In genomic region chr11:133894956-133895549, GRCh38 we compare ENCODE assay signal across 11 cellular contexts. TPM values are rescaled to one million over a fixed set of nuclear protein-coding genes. Genes with fewer than 3 reads are reported as not detected.
A peak's percentile ranks its signal among the peaks of the same experiment; 100 is the strongest.
DNase-seq lines count a peak whose midpoint lies in the region; ATAC-seq and TF ChIP-seq lines count a peak whose summit lies in the region.
"Had no signal": no experiment of that assay in that cellular context is flagged by ENCODE, and none has a peak within 500 bp of the region (broad histone marks: within the 10 kb centered on the region; RNA-seq: fewer than 3 reads in every experiment).

No MANE protein-coding gene starts in this region.

- DNase-seq in 8988T (peak; percentile 11), T-helper 1 cell (no peak), MV-4-11 (lab: John Stamatoyannopoulos, UW) (no peak), RWPE1 (ENCODE audit: low spot score) (no peak)
- DNase-seq: SIG-M5 had no signal

- H3K4me1 ChIP-seq in gastroesophageal sphincter: peaks cover 0 to 14% (median 5%) of the 10 kb centered on the region in 3 donors

- 22 to 26% methylated on average over 10 to 11 of the region's 13 CpGs for WGBS in gastroesophageal sphincter (ENCODE audit: low coverage in 1 of 2), 2 donors

- no peak overlapping the region for H3K4me3 ChIP-seq in gastroesophageal sphincter
- H3K4me3 ChIP-seq: thoracic aorta had no signal

- no peak for TF ChIP-seq EP300 in gastroesophageal sphincter (IDR thresholded peaks at IDR 0.05)

- no peaks in the 10 kb centered on the region for H3K9me3 ChIP-seq in gastroesophageal sphincter
- H3K9me3 ChIP-seq: thoracic aorta had no signal

- TF ChIP-seq POLR2A in gastroesophageal sphincter (IDR thresholded peaks at IDR 0.05): no peak

- TF ChIP-seq CTCF in gastroesophageal sphincter (IDR thresholded peaks at IDR 0.05) (no peak), RWPE1 (conservative IDR thresholded peaks at IDR 0.05; ENCODE audit: low read depth) (no peak)

- no peaks in the 10 kb centered on the region for H3K27me3 ChIP-seq in gastroesophageal sphincter

- ATAC-seq in GM19043 (IDR thresholded peaks at IDR 0.05; ENCODE audit: low read depth, unreplicated experiment): peak; percentile 58
- peak; percentile 54 for ATAC-seq in HG03095 (IDR thresholded peaks at IDR 0.05; ENCODE audit: unreplicated experiment)
- ATAC-seq in gastroesophageal sphincter: no peak
- ATAC-seq in activated CD4-positive, CD25-positive, alpha-beta regulatory T cell treated with anti-CD3 and anti-CD28 coated beads, Interleukin-2, amount 50 U/mL, for 24 hours: no peak

- POLR2A ChIA-PET in RWPE1 (lab: Yijun Ruan, JAX; ENCODE audit: low non-redundant PET): no interaction called here

- H3K27ac ChIP-seq in gastroesophageal sphincter: peak overlapping the region in 3 of 4 donors; percentile 21 to 43 (median 34)
- no peak overlapping the region for H3K27ac ChIP-seq in RWPE1
- H3K27ac ChIP-seq: C4-2B, thoracic aorta had no signal

- peaks cover 0 to 37% of the 10 kb centered on the region in 2 donors for H3K36me3 ChIP-seq in gastroesophageal sphincter

- CTCF ChIA-PET in RWPE1 (lab: Yijun Ruan, JAX): no interaction called here

RNA-seq across cellular contexts. Expression of gene SPATA19, which starts 49.7 kb away (rescaled TPM):
- total RNA-seq in gastroesophageal sphincter: not detected
- total RNA-seq: thoracic aorta had no signal

Comparison
In these comparisons a context has a peak if more than half of its experiments do, and no peak if none do; other contexts are left out.
1. ATAC-seq: peak in GM19043 (single experiment) and HG03095 (single experiment); none in gastroesophageal sphincter (single experiment) and activated CD4-positive, CD25-positive, alpha-beta regulatory T cell treated with anti-CD3 and anti-CD28 coated beads, Interleukin-2, amount 50 U/mL, for 24 hours (0 of 2).